In genomic region chr16:50272111-50272571, GRCh38 we compare ENCODE assay signal across 12 cellular contexts. TPM values are rescaled to one million over a fixed set of nuclear protein-coding genes. Genes with fewer than 3 reads are reported as not detected.
A peak's percentile ranks its signal among the peaks of the same experiment; 100 is the strongest.
DNase-seq lines count a peak whose midpoint lies in the region; ATAC-seq and TF ChIP-seq lines count a peak whose summit lies in the region.
"Had no signal": no experiment of that assay in that cellular context is flagged by ENCODE, and none has a peak within 500 bp of the region (broad histone marks: within the 10 kb centered on the region; RNA-seq: fewer than 3 reads in every experiment).

No MANE protein-coding gene starts in this region.

- no peaks in the 10 kb centered on the region for H3K27me3 ChIP-seq in PC-9 (ENCODE audit: insufficient read depth, low read depth)
- H3K27me3 ChIP-seq: ovary, tibial artery had no signal

- CTCF ChIA-PET in PC-9 (lab: Charles Lee): no interaction called here

- no peak for ATAC-seq in central memory CD8-positive, alpha-beta T cell (replicated peaks; ENCODE audit: extremely low read depth, poor library complexity, severe bottlenecking)
- ATAC-seq in sciatic nerve (no peak), HG02763 (IDR thresholded peaks at IDR 0.05; ENCODE audit: unreplicated experiment) (no peak)

- POLR2A ChIA-PET in PC-9 (lab: Charles Lee; ENCODE audit: unreplicated experiment): no interaction called here

- H3K27ac ChIP-seq in PC-9: no peak overlapping the region
- H3K27ac ChIP-seq: ovary, tibial artery had no signal

- peak overlapping the region; percentile 97 for H3K27ac Mint-ChIP-seq in central memory CD8-positive, alpha-beta T cell (ENCODE audit: low read depth)
- H3K27ac Mint-ChIP-seq: HFFc6 had no signal

- peaks cover 3% of the 10 kb centered on the region; the same call in 1 of the 2 replicates for H4K20me1 ChIP-seq in PC-9 (ENCODE audit: insufficient read depth)

- peaks cover 9% of the 10 kb centered on the region; the same call in 1 of the 2 replicates for H3F3A ChIP-seq in PC-9 (ENCODE audit: insufficient read depth, low read depth)

- H3K36me3 ChIP-seq in PC-9 (ENCODE audit: low read depth): no peaks in the 10 kb centered on the region
- H3K36me3 ChIP-seq: ovary, tibial artery had no signal

- H3K4me3 ChIP-seq in PC-9: no peak overlapping the region
- H3K4me3 ChIP-seq: ovary, tibial artery had no signal

- H3K9me2 ChIP-seq in PC-9 (ENCODE audit: insufficient read depth): no peaks in the 10 kb centered on the region

- H3K9me3 ChIP-seq in PC-9 (ENCODE audit: insufficient read depth, low read depth): no peaks in the 10 kb centered on the region
- H3K9me3 ChIP-seq: ovary, tibial artery had no signal

- peaks cover 21% of the 10 kb centered on the region for H3K36me3 Mint-ChIP-seq in central memory CD8-positive, alpha-beta T cell (ENCODE audit: insufficient read depth)

- peaks cover 17% of the 10 kb centered on the region for H3K4me1 ChIP-seq in PC-9 (replicated peaks; ENCODE audit: insufficient read depth)

- 0 out of 2 replicates have a peak overlapping the region, but pooled peaks have one; percentile 0 for H3K4me2 ChIP-seq in PC-9

- TF ChIP-seq CTCF in PC-9 (conservative IDR thresholded peaks at IDR 0.05): no peak

- no peaks in the 10 kb centered on the region for H3K9me3 Mint-ChIP-seq in central memory CD8-positive, alpha-beta T cell
- H3K9me3 Mint-ChIP-seq: HFFc6 had no signal

- H3K79me2 ChIP-seq in PC-9 (ENCODE audit: low read depth): no peaks in the 10 kb centered on the region

- no TSS peak for BruUV-seq in PC-9 (replicated peaks; lab: Mats Ljungman, UMichigan)

- no peaks in the 10 kb centered on the region for H3K27me3 Mint-ChIP-seq in central memory CD8-positive, alpha-beta T cell

- no peak overlapping the region for H2AFZ ChIP-seq in PC-9

- peaks cover 91% of the 10 kb centered on the region for H3K4me1 Mint-ChIP-seq in central memory CD8-positive, alpha-beta T cell

- intact Hi-C loops in PC-9 (cut with micrococcal nuclease; ENCODE audit: unreplicated experiment): no loop called here
- intact Hi-C loops in sciatic nerve (cut with DNase I): no loop called here

- DNase-seq in activated T-cell treated with anti-CD3 and anti-CD28 coated beads, Interleukin-2, amount 50 U/mL, for 1 hour: peak; percentile 29
- DNase-seq in activated T-cell treated with anti-CD3 and anti-CD28 coated beads for 4 hours (no peak), PC-9 (peak; percentile 14 to 54), sciatic nerve (ENCODE audit: low spot score) (peak; percentile 53), NCI-H774 (lab: John Stamatoyannopoulos, UW) (no peak), inferior parietal cortex (ENCODE audit: extremely low spot score) (no peak)
- no peak for DNase-seq in central memory CD8-positive, alpha-beta T cell (ENCODE audit: low spot score in 2 of 2)
- DNase-seq: anterior cingulate cortex, HFFc6 had no signal

- peak overlapping the region; percentile 96 for H3K4me3 Mint-ChIP-seq in central memory CD8-positive, alpha-beta T cell
- H3K4me3 Mint-ChIP-seq: HFFc6 had no signal

RNA-seq across cellular contexts. Expression of gene ADCY7, which starts 5.8 kb away (rescaled TPM):
- total RNA-seq in PC-9 (2021): 39.3 and 59.5 TPM in 2 replicates
- total RNA-seq in sciatic nerve: 39.4 TPM

Comparison
In these comparisons a context has a peak if more than half of its experiments do, and no peak if none do; other contexts are left out.
1. DNase-seq: peak in activated T-cell treated with anti-CD3 and anti-CD28 coated beads, Interleukin-2, amount 50 U/mL, for 1 hour (single experiment), PC-9 (2 of 2) and sciatic nerve (single experiment); none in activated T-cell treated with anti-CD3 and anti-CD28 coated beads for 4 hours (single experiment), central memory CD8-positive, alpha-beta T cell (0 of 2), NCI-H774 (single experiment) and inferior parietal cortex (single experiment).